Comparison of ENCODE assay signal across 18 cellular contexts in genomic region chr20:434661-435419, GRCh38. TPM values are rescaled to one million over a fixed set of nuclear protein-coding genes. Genes with fewer than 3 reads are reported as not detected.
A peak's percentile ranks its signal among the peaks of the same experiment; 100 is the strongest.
DNase-seq lines count a peak whose midpoint lies in the region; ATAC-seq, FAIRE-seq and TF ChIP-seq lines count a peak whose summit lies in the region.
"Had no signal": no experiment of that assay in that cellular context is flagged by ENCODE, and none has a peak within 500 bp of the region (broad histone marks: within the 10 kb centered on the region; RNA-seq: fewer than 3 reads in every experiment).

No MANE protein-coding gene starts in this region.

- H3K79me2 ChIP-seq in neural progenitor cell (ENCODE audit: low read depth), result no peaks in the 10 kb centered on the region

- no peak for DNase-seq in activated CD4-positive, alpha-beta T cell treated with anti-CD3 and anti-CD28 coated beads for 36 hours
- no peak for DNase-seq in activated CD4-positive, alpha-beta T cell treated with anti-CD3 and anti-CD28 coated beads, Interleukin-2, amount 50 U/mL, for 1 hour
- DNase-seq in central memory CD8-positive, alpha-beta T cell (ENCODE audit: low spot score in 2 of 2), result no peak
- DNase-seq in neural progenitor cell (ENCODE audit: low spot score), result no peak
- DNase-seq in heart left ventricle, result no peak
- no peak for DNase-seq in NCI-H146 (lab: John Stamatoyannopoulos, UW)
- no peak for DNase-seq in D721Med (ENCODE audit: insufficient read length, low spot score)
- DNase-seq: activated CD4-positive, alpha-beta T cell treated with anti-CD3 and anti-CD28 coated beads for 4 hours; colonic mucosa; left ventricle myocardium superior; NCI-H187; stimulated activated CD4-positive, alpha-beta T cell treated with anti-CD3 and anti-CD28 coated beads, Interleukin-4, amount 100 ng/mL, for 4 hours; stimulated activated naive CD4-positive, alpha-beta T cell treated with Interleukin-2 at 50 U/mL for 16 hours had no signal

- H3K9me3 ChIP-seq in HUES6 (ENCODE audit: control insufficient read depth, insufficient read depth, low read depth, low read length), result no peaks in the 10 kb centered on the region
- H3K9me3 ChIP-seq in neural progenitor cell (ENCODE audit: low read depth), result no peaks in the 10 kb centered on the region
- H3K9me3 ChIP-seq in heart left ventricle, result no peaks in the 10 kb centered on the region
- H3K9me3 ChIP-seq: colonic mucosa, HAP-1, neutrophil, Peyer's patch had no signal

- H4K20me1 ChIP-seq in neural progenitor cell (ENCODE audit: low read depth), result peaks cover 5% of the 10 kb centered on the region

- peaks cover 74% of the 10 kb centered on the region for H3K36me3 Mint-ChIP-seq in activated CD4-positive, alpha-beta T cell treated with anti-CD3 and anti-CD28 coated beads for 36 hours (ENCODE audit: low read depth)
- peaks cover 27% of the 10 kb centered on the region for H3K36me3 Mint-ChIP-seq in central memory CD8-positive, alpha-beta T cell (ENCODE audit: insufficient read depth)
- H3K36me3 Mint-ChIP-seq in neural progenitor cell, result peaks cover 34% of the 10 kb centered on the region

- H3K27me3 Mint-ChIP-seq in activated CD4-positive, alpha-beta T cell treated with anti-CD3 and anti-CD28 coated beads for 36 hours, result no peaks in the 10 kb centered on the region
- no peaks in the 10 kb centered on the region for H3K27me3 Mint-ChIP-seq in central memory CD8-positive, alpha-beta T cell
- H3K27me3 Mint-ChIP-seq in neural progenitor cell (ENCODE audit: insufficient read depth, low read depth), result peaks cover 7% of the 10 kb centered on the region

- H3K4me2 ChIP-seq in neural progenitor cell, result no peak overlapping the region

- no peak overlapping the region for H3K9ac ChIP-seq in HUES6 (ENCODE audit: low read length)
- no peak overlapping the region for H3K9ac ChIP-seq in neural progenitor cell

- no peak for FAIRE-seq in D721Med (lab: Jason Lieb, UNC)

- ATAC-seq in activated CD4-positive, alpha-beta T cell treated with anti-CD3 and anti-CD28 coated beads for 36 hours, result no peak
- ATAC-seq in central memory CD8-positive, alpha-beta T cell (replicated peaks; ENCODE audit: extremely low read depth, poor library complexity, severe bottlenecking), result no peak
- no peak for ATAC-seq in heart left ventricle
- ATAC-seq: esophagus mucosa, left ventricle myocardium superior had no signal

- H3K4me1 ChIP-seq in HUES6 (ENCODE audit: control insufficient read depth, insufficient read depth, low read length), result peaks cover 12% of the 10 kb centered on the region
- H3K4me1 ChIP-seq in neural progenitor cell, result no peaks in the 10 kb centered on the region
- peaks cover 0 to 39% (median 14%) of the 10 kb centered on the region in 12 donors for H3K4me1 ChIP-seq in heart left ventricle
- H3K4me1 ChIP-seq: colonic mucosa had no signal

- no peak overlapping the region for H3K27ac ChIP-seq in HUES6 (ENCODE audit: low read depth, low read length)
- H3K27ac ChIP-seq in neural progenitor cell, result no peak overlapping the region
- no peak overlapping the region for H3K27ac ChIP-seq in heart left ventricle
- H3K27ac ChIP-seq: colonic mucosa, neutrophil, Peyer's patch had no signal

- peak overlapping the region; percentile 15; the same call in 1 of the 2 replicates for H3K4me3 ChIP-seq in HUES6 (ENCODE audit: low read depth, low read length)
- no peak overlapping the region for H3K4me3 ChIP-seq in neural progenitor cell
- no peak overlapping the region for H3K4me3 ChIP-seq in heart left ventricle
- H3K4me3 ChIP-seq: colonic mucosa, HAP-1, Peyer's patch had no signal

- intact Hi-C loops in activated CD4-positive, alpha-beta T cell treated with anti-CD3 and anti-CD28 coated beads for 36 hours (cut with DNase I, micrococcal nuclease), result loop anchor here in 1 of 2 experiments (5.0 kb wide), 1 partner anchor 42 kb away; no protein-coding TSS in a partner anchor
- intact Hi-C loops in heart left ventricle (cut with DNase I), result loop anchor here in 2 of 10 donors (5.0 kb wide), 2 partner anchors 42 to 83 kb away; no protein-coding TSS in a partner anchor

- H3K27ac Mint-ChIP-seq in activated CD4-positive, alpha-beta T cell treated with anti-CD3 and anti-CD28 coated beads for 36 hours, result peak overlapping the region; percentile 94
- H3K27ac Mint-ChIP-seq in central memory CD8-positive, alpha-beta T cell (ENCODE audit: low read depth), result peak overlapping the region; percentile 95
- peak overlapping the region; percentile 10 for H3K27ac Mint-ChIP-seq in neural progenitor cell

- TF ChIP-seq POLR2A in heart left ventricle (IDR thresholded peaks at IDR 0.05), result no peak

- CTCF ChIA-PET in activated CD4-positive, alpha-beta T cell treated with anti-CD3 and anti-CD28 coated beads for 36 hours (lab: Charles Lee), result interaction anchor here (1.0 kb wide), 1 partner anchor 44 kb away, joined by 3 read pairs; no protein-coding TSS in a partner anchor

- WGBS in heart left ventricle, 4 donors, result 88 to 93% (median 90%) methylated on average over 13 to 16 of the region's 16 CpGs

- H2AFZ ChIP-seq in neural progenitor cell (replicated peaks), result no peak overlapping the region

- peaks cover 5% of the 10 kb centered on the region for H3F3A ChIP-seq in neural progenitor cell (ENCODE audit: low read depth)

- H3K36me3 ChIP-seq in HUES6 (ENCODE audit: control insufficient read depth, insufficient read depth, low read length) (peaks cover 64% of the 10 kb centered on the region), neural progenitor cell (no peaks in the 10 kb centered on the region), heart left ventricle (peaks cover 6 to 92% (median 81%) of the 10 kb centered on the region in 9 donors)

- no peaks in the 10 kb centered on the region for H3K9me3 Mint-ChIP-seq in activated CD4-positive, alpha-beta T cell treated with anti-CD3 and anti-CD28 coated beads for 36 hours (ENCODE audit: low read depth)
- H3K9me3 Mint-ChIP-seq in central memory CD8-positive, alpha-beta T cell, result no peaks in the 10 kb centered on the region
- H3K9me3 Mint-ChIP-seq in neural progenitor cell, result no peaks in the 10 kb centered on the region

- H3K4me3 Mint-ChIP-seq in activated CD4-positive, alpha-beta T cell treated with anti-CD3 and anti-CD28 coated beads for 36 hours, result no peak overlapping the region
- peak overlapping the region; percentile 59 for H3K4me3 Mint-ChIP-seq in central memory CD8-positive, alpha-beta T cell
- no peak overlapping the region for H3K4me3 Mint-ChIP-seq in neural progenitor cell

- H3K27me3 ChIP-seq in HUES6 (ENCODE audit: control insufficient read depth, insufficient read depth, low read length) (peaks cover 40% of the 10 kb centered on the region), neural progenitor cell (no peaks in the 10 kb centered on the region), heart left ventricle (no peaks in the 10 kb centered on the region)
- H3K27me3 ChIP-seq: colonic mucosa, neutrophil, Peyer's patch had no signal

- TF ChIP-seq CTCF in neural progenitor cell (IDR thresholded peaks at IDR 0.05) (no peak), heart left ventricle (IDR thresholded peaks at IDR 0.05) (no peak), D721Med (IDR thresholded peaks at IDR 0.05; ENCODE audit: insufficient read depth, missing control alignments) (no peak)

- peaks cover 79% of the 10 kb centered on the region for H3K4me1 Mint-ChIP-seq in activated CD4-positive, alpha-beta T cell treated with anti-CD3 and anti-CD28 coated beads for 36 hours
- peaks cover 66% of the 10 kb centered on the region for H3K4me1 Mint-ChIP-seq in central memory CD8-positive, alpha-beta T cell
- peaks cover 12% of the 10 kb centered on the region for H3K4me1 Mint-ChIP-seq in neural progenitor cell

- POLR2A ChIA-PET in activated CD4-positive, alpha-beta T cell treated with anti-CD3 and anti-CD28 coated beads for 36 hours (lab: Charles Lee), result no interaction called here

RNA-seq across cellular contexts. Expression of gene RBCK1, which starts 26.7 kb away (rescaled TPM):
- total RNA-seq in activated CD4-positive, alpha-beta T cell treated with anti-CD3 and anti-CD28 coated beads for 36 hours, result 100 to 1,000 TPM; 130 to 149 TPM
- total RNA-seq in neural progenitor cell (ENCODE audit: low replicate concordance) (24.3 and 60.7 TPM in 2 replicates), heart left ventricle (10 to 100 TPM; 37.0 to 77.7 (median 47.1) TPM)
- 10 to 100 TPM; 50.6 to 60.9 TPM for polyA plus RNA-seq in heart left ventricle

RNA-seq across cellular contexts. Expression of gene TBC1D20, which starts 27.5 kb away (rescaled TPM):
- total RNA-seq in activated CD4-positive, alpha-beta T cell treated with anti-CD3 and anti-CD28 coated beads for 36 hours, result 10 to 100 TPM; 20.9 to 25.2 TPM
- total RNA-seq in neural progenitor cell (ENCODE audit: low replicate concordance) (23.2 and 24.4 TPM in 2 replicates), heart left ventricle (10 to 100 TPM; 19.0 to 38.9 (median 26.3) TPM)
- polyA plus RNA-seq in heart left ventricle, result 10 to 100 TPM in 1 of 2 donors, 1 to 10 TPM in 1; 9.3 to 25.5 TPM

RNA-seq across cellular contexts. Expression of gene TRIB3, which starts 54.3 kb away (rescaled TPM):
- 10 to 100 TPM; 60.9 to 63.0 TPM for total RNA-seq in activated CD4-positive, alpha-beta T cell treated with anti-CD3 and anti-CD28 coated beads for 36 hours
- total RNA-seq in neural progenitor cell (ENCODE audit: low replicate concordance), result 0.43 and 3.7 TPM in 2 replicates
- 1 to 10 TPM in 7 of 9 donors, under 1 TPM in 2; 0.47 to 4.9 (median 1.2) TPM for total RNA-seq in heart left ventricle
- polyA plus RNA-seq in heart left ventricle, result 1 to 10 TPM in 1 of 2 donors, under 1 TPM in 1; 0.61 to 5.9 TPM

Comparison
In these comparisons a context has a peak if more than half of its experiments do, and no peak if none do; other contexts are left out.
1. H3K27ac Mint-ChIP-seq: peak in every context shown above with its lines; median percentile 95 in central memory CD8-positive, alpha-beta T cell; 94 in activated CD4-positive, alpha-beta T cell treated with anti-CD3 and anti-CD28 coated beads for 36 hours; 10 in neural progenitor cell.
2. RNA of gene TRIB3, which starts 54.3 kb away (total RNA-seq): 60.9 to 63.0 TPM in activated CD4-positive, alpha-beta T cell treated with anti-CD3 and anti-CD28 coated beads for 36 hours; 0.47 to 4.9 TPM in heart left ventricle and 0.43 to 3.7 TPM in neural progenitor cell; every median in the first group is over 10 times any median in the second.